10 cellular contexts compared by ENCODE assay signal in genomic region chr5:116532762-116533525, GRCh38. TPM values are rescaled to one million over a fixed set of nuclear protein-coding genes. Genes with fewer than 3 reads are reported as not detected.
DNase-seq lines count a peak whose midpoint lies in the region; ATAC-seq and TF ChIP-seq lines count a peak whose summit lies in the region.
"Had no signal": no experiment of that assay in that cellular context is flagged by ENCODE, and none has a peak within 500 bp of the region (broad histone marks: within the 10 kb centered on the region; RNA-seq: fewer than 3 reads in every experiment).

No MANE protein-coding gene starts in this region.

- H3K27ac Mint-ChIP-seq in WTC11: peak overlapping the region; percentile 75
- H3K27ac Mint-ChIP-seq: activated naive CD4-positive, alpha-beta T cell treated with anti-CD3 and anti-CD28 coated beads, Interleukin-2, amount 50 U/mL, for 72 hours; naive B cell had no signal

- no peaks in the 10 kb centered on the region for H3K9me3 Mint-ChIP-seq in WTC11
- H3K9me3 Mint-ChIP-seq: activated naive CD4-positive, alpha-beta T cell treated with anti-CD3 and anti-CD28 coated beads, Interleukin-2, amount 50 U/mL, for 72 hours; naive B cell had no signal

- H3K4me2 ChIP-seq in OCI-LY7 (ENCODE audit: low read length): no peak overlapping the region

- CTCF ChIA-PET in WTC11 (lab: Charles Lee): no interaction called here
- CTCF ChIA-PET in OCI-LY7 (lab: Charles Lee; ENCODE audit: unreplicated experiment): no interaction called here

- no peaks in the 10 kb centered on the region for H3K79me2 ChIP-seq in OCI-LY7 (ENCODE audit: insufficient read depth, low read depth, low read length)

- no peaks in the 10 kb centered on the region for H4K20me1 ChIP-seq in OCI-LY7 (ENCODE audit: insufficient read depth, low read length)

- POLR2A ChIA-PET in WTC11 (lab: Charles Lee) (no interaction called here), OCI-LY7 (lab: Charles Lee) (no interaction called here)

- H3K9me3 ChIP-seq in psoas muscle: no peaks in the 10 kb centered on the region
- no peaks in the 10 kb centered on the region for H3K9me3 ChIP-seq in OCI-LY7 (ENCODE audit: low read length)

- H3K27ac ChIP-seq in psoas muscle (peak overlapping the region; percentile 10), OCI-LY7 (ENCODE audit: low read depth, low read length, poor library complexity, severe bottlenecking) (no peak overlapping the region)

- H3K9me2 ChIP-seq in OCI-LY7 (ENCODE audit: insufficient read depth, low read length): no peaks in the 10 kb centered on the region

- BruUV-seq in OCI-LY7 (replicated peaks; lab: Mats Ljungman, UMichigan): no TSS peak

- no peaks in the 10 kb centered on the region for H3K27me3 Mint-ChIP-seq in WTC11 (ENCODE audit: low read depth)
- H3K27me3 Mint-ChIP-seq: naive B cell had no signal

- intact Hi-C loops in psoas muscle (cut with DNase I) (no loop called here), OCI-LY7 (cut with micrococcal nuclease; ENCODE audit: unreplicated experiment) (no loop called here)

- ATAC-seq in GM19467 (IDR thresholded peaks at IDR 0.05; ENCODE audit: unreplicated experiment) (peak; percentile 52), WTC11 (no peak), psoas muscle (peak; percentile 79 to 89 (median 86)), GM21360 (IDR thresholded peaks at IDR 0.05; ENCODE audit: unreplicated experiment) (no peak)
- ATAC-seq: activated naive CD4-positive, alpha-beta T cell treated with anti-CD3 and anti-CD28 coated beads, Interleukin-2, amount 50 U/mL, for 72 hours had no signal

- DNase-seq in NCI-H1048 (lab: John Stamatoyannopoulos, UW): peak; percentile 31
- DNase-seq in WTC11 (ENCODE audit: low spot score): no peak
- DNase-seq in psoas muscle: no peak
- DNase-seq in OCI-LY7 (ENCODE audit: low spot score): no peak
- no peak for DNase-seq in MV-4-11 (lab: John Stamatoyannopoulos, UW)
- no peak for DNase-seq in foreskin melanocyte
- DNase-seq: naive B cell had no signal

- H3K4me1 ChIP-seq in psoas muscle (peaks cover 43% of the 10 kb centered on the region), OCI-LY7 (ENCODE audit: insufficient read depth, low read length, poor library complexity, severe bottlenecking) (no peaks in the 10 kb centered on the region)

- H2AFZ ChIP-seq in OCI-LY7 (ENCODE audit: low read length): no peak overlapping the region

- no peak overlapping the region for H3K4me3 ChIP-seq in psoas muscle
- no peak overlapping the region for H3K4me3 ChIP-seq in OCI-LY7 (ENCODE audit: low read depth, low read length, poor library complexity, severe bottlenecking)

- 15 to 17% (median 15%) methylated on average over 3 of the region's 3 CpGs for WGBS in psoas muscle, 3 donors

- no peaks in the 10 kb centered on the region for H3K27me3 ChIP-seq in psoas muscle (ENCODE audit: insufficient read depth in 3 of 3, low read length in 2 of 3)

- no peak overlapping the region for H3K4me3 Mint-ChIP-seq in WTC11
- H3K4me3 Mint-ChIP-seq: naive B cell had no signal

- H3K36me3 Mint-ChIP-seq in WTC11: no peaks in the 10 kb centered on the region; the same call in 1 of the 2 replicates
- H3K36me3 Mint-ChIP-seq: activated naive CD4-positive, alpha-beta T cell treated with anti-CD3 and anti-CD28 coated beads, Interleukin-2, amount 50 U/mL, for 72 hours; naive B cell had no signal

- TF ChIP-seq CTCF in WTC11 (IDR thresholded peaks at IDR 0.05) (no peak), psoas muscle (IDR thresholded peaks at IDR 0.05) (no peak), OCI-LY7 (conservative IDR thresholded peaks at IDR 0.05; ENCODE audit: low read length) (no peak)

- H3K4me1 Mint-ChIP-seq in WTC11: peaks cover 27% of the 10 kb centered on the region
- H3K4me1 Mint-ChIP-seq: naive B cell had no signal

- H3K36me3 ChIP-seq in psoas muscle (ENCODE audit: insufficient read depth in 1 of 2, low read depth in 1 of 2) (no peaks in the 10 kb centered on the region), OCI-LY7 (ENCODE audit: insufficient read depth, low read length) (no peaks in the 10 kb centered on the region)

TF ChIP-seq in WTC11, 78 proteins besides CTCF, POLR2A, EP300 and RAD21:
- no peak for TF ChIP-seq HMGA2 (CRISPR knock-in tag; IDR thresholded peaks at IDR 0.05)
- no peak for TF ChIP-seq GTF2I (CRISPR knock-in tag; conservative IDR thresholded peaks at IDR 0.05)
- no peak for TF ChIP-seq ZNF317 (CRISPR knock-in tag; IDR thresholded peaks at IDR 0.05; ENCODE audit: borderline replicate concordance, low read depth)
- no peak for TF ChIP-seq E2F1 (CRISPR knock-in tag; IDR thresholded peaks at IDR 0.05)

RNA-seq across cellular contexts. Expression of gene SEMA6A, which starts 41.7 kb away (rescaled TPM):
- total RNA-seq in WTC11 (2021) (336 to 406 TPM (median 357 TPM) in 3 replicates), psoas muscle (1 to 10 TPM; 3.1 to 7.6 (median 4.3) TPM), OCI-LY7 (2022) (not detected in 2 replicates)
- polyA plus RNA-seq in psoas muscle: 1 to 10 TPM; 1.1 to 1.5 (median 1.5) TPM
- total RNA-seq in OCI-LY7 (2014; rRNA removed; shearing (Covaris generic)): not detected in 2 replicates

Comparison
In these comparisons a context has a peak if more than half of its experiments do, and no peak if none do; other contexts are left out.
1. ATAC-seq: peak in GM19467 (single experiment) and psoas muscle (4 of 4); none in WTC11 (single experiment) and GM21360 (single experiment).
2. RNA of gene SEMA6A, which starts 41.7 kb away (total RNA-seq): 336 to 406 TPM in WTC11; 3.1 to 7.6 TPM in psoas muscle and not detected in OCI-LY7; every median in the first group is over 10 times any median in the second.